Comparison of ENCODE assay signal across 10 cellular contexts in the genomic region with DNA sequence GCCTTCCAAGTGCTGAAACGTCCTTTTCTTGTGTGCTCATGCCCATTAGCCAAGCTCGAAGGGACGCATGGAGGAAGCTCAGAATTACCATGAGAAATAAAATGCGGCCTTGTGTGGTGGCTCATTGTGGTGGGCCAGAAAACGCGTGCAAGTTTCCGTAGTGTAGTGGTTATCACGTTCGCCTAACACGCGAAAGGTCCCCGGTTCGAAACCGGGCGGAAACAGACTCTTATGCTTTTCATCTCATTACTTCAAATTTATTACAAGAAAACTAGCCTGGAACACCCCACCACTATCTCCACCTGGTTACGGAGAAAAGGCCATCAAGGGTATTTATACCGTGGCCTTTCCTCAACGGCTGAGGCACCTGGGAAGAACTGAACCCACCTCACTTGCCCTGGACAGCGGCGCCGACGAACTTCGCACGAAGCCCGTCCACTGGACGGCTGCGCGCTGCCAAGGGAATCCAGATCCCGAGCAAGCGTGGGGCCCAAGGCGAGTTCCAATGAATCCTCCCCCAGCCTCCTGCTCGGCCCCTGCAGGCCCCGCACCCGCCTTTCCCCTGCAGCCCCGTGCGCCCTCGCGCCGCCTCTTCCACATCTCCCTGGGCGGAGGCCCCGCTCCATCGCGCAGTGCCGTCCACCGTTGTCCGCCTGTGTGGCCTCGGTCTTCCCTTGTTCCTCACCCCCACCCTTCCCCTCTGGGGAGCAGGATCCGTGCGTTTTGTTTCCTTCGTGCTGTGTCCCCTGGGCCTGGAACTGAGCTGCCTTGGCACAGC. TPM values are rescaled to one million over a fixed set of nuclear protein-coding genes. Genes with fewer than 3 reads are reported as not detected.
DNase-seq lines count a peak whose midpoint lies in the region; ATAC-seq and TF ChIP-seq lines count a peak whose summit lies in the region.
"Not testable (repeated sequence)": the region's sequence is repeated elsewhere in the genome, so short reads cannot be mapped to it uniquely, and the experiment has no call there.
"Had no signal": no experiment of that assay in that cellular context is flagged by ENCODE, and none has a peak within 500 bp of the region (broad histone marks: within the 10 kb centered on the region; RNA-seq: fewer than 3 reads in every experiment).

No MANE protein-coding gene starts in this region.

- not testable (repeated sequence) for H3K9ac ChIP-seq in colonic mucosa (ENCODE audit: low read depth in 2 of 2, low read length in 2 of 2)

- not testable (repeated sequence) for H3K4me3 ChIP-seq in SJSA1
- H3K4me3 ChIP-seq in colonic mucosa (peak overlapping the region; percentile 6), kidney epithelial cell (ENCODE audit: low read depth, low read length) (peak overlapping the region; percentile 32)

- H3K4me3 Mint-ChIP-seq in IgD-negative memory B cell, result peak overlapping the region in 2 of 4 donors; percentile 16 to 84

- DNase-seq in AG08396 (ENCODE audit: low spot score) (peak; percentile 47), SJSA1 (ENCODE audit: low read depth in 1 of 2, low spot score in 2 of 2) (peak; percentile 71 to 80), colonic mucosa (peak; percentile 45)
- peak; percentile 83 for DNase-seq in activated CD8-positive, alpha-beta memory T cell treated with anti-CD3 and anti-CD28 coated beads, Interleukin-2, amount 50 U/mL, for 24 hours (ENCODE audit: extremely low read depth)
- not testable (repeated sequence) for DNase-seq in kidney epithelial cell (ENCODE audit: low read depth)
- DNase-seq in stimulated activated CD4-positive, alpha-beta T cell treated with anti-CD3 and anti-CD28 coated beads, Interleukin-1b, Interleukin-23, amount 100 ng/mL, for 4 hours (ENCODE audit: low read depth in 2 of 2), result peak; percentile 54 to 77

- peak; percentile 47 for ATAC-seq in GM19395 (IDR thresholded peaks at IDR 0.05; ENCODE audit: unreplicated experiment)

- H3K27me3 Mint-ChIP-seq in IgD-negative memory B cell, result peaks cover 62% of the 10 kb centered on the region

- not testable (repeated sequence) for H3K36me3 Mint-ChIP-seq in IgD-negative memory B cell

- not testable (repeated sequence) for H3K27ac ChIP-seq in SJSA1, colonic mucosa

- not testable (repeated sequence) for TF ChIP-seq CTCF in colonic mucosa (IDR thresholded peaks at IDR 0.05); kidney epithelial cell (IDR thresholded peaks at IDR 0.05; ENCODE audit: insufficient read depth, low read length, poor library complexity, severe bottlenecking)

- not testable (repeated sequence) for H3K9me3 ChIP-seq in SJSA1 (replicated peaks); colonic mucosa

- peaks cover 2 to 17% (median 9%) of the 10 kb centered on the region in 3 donors for H3K9me3 Mint-ChIP-seq in IgD-negative memory B cell

- H3K4me1 Mint-ChIP-seq in IgD-negative memory B cell, result peaks cover 28 to 40% (median 31%) of the 10 kb centered on the region in 3 donors

- intact Hi-C loops in colonic mucosa (cut with DNase I), result loop anchor here (10.0 kb wide), 1 partner anchor 385 kb away; no protein-coding TSS in a partner anchor

- not testable (repeated sequence) for H3K36me3 ChIP-seq in SJSA1; colonic mucosa; kidney epithelial cell (ENCODE audit: control insufficient read depth, insufficient read depth, low read length)

- peaks cover 20% of the 10 kb centered on the region for H3K4me1 ChIP-seq in SJSA1 (replicated peaks)
- not testable (repeated sequence) for H3K4me1 ChIP-seq in colonic mucosa

- peak overlapping the region; percentile 93 to 99 (median 95) for H3K27ac Mint-ChIP-seq in IgD-negative memory B cell

- H3K27me3 ChIP-seq in SJSA1 (replicated peaks) (peaks cover 15% of the 10 kb centered on the region), colonic mucosa (peaks cover 61% of the 10 kb centered on the region)
- H3K27me3 ChIP-seq in kidney epithelial cell (ENCODE audit: control insufficient read depth, insufficient read depth, low read length), result not testable (repeated sequence)

RNA-seq across cellular contexts. Expression of a gene that starts 22.3 kb away (rescaled TPM):
- not detected for polyA plus RNA-seq in IgD-negative memory B cell
- total RNA-seq in SJSA1 (2014; rRNA removed; shearing (Covaris generic)), result not detected in 2 replicates
- total RNA-seq in colonic mucosa (not detected), kidney epithelial cell (not detected in 2 replicates)
- total RNA-seq: esophagus muscularis mucosa, renal cortical epithelial cell had no signal

RNA-seq across cellular contexts. Expression of a gene that starts 35.3 kb away (rescaled TPM):
- polyA plus RNA-seq in IgD-negative memory B cell, result 0.71 TPM
- total RNA-seq in SJSA1 (2014; rRNA removed; shearing (Covaris generic)), result 28.0 and 45.2 TPM in 2 replicates
- total RNA-seq in colonic mucosa (1 to 10 TPM; 6.8 to 8.7 TPM), kidney epithelial cell (2.9 and 4.4 TPM in 2 replicates)

RNA-seq across cellular contexts. Expression of a gene that starts 38.7 kb away (rescaled TPM):
- not detected for polyA plus RNA-seq in IgD-negative memory B cell
- total RNA-seq in SJSA1 (2014; rRNA removed; shearing (Covaris generic)), result not detected in 2 replicates
- total RNA-seq in colonic mucosa, result not detected
- total RNA-seq in kidney epithelial cell, result not detected in 2 replicates
- total RNA-seq: esophagus muscularis mucosa, renal cortical epithelial cell had no signal

RNA-seq across cellular contexts. Expression of a gene that starts 53.4 kb away (rescaled TPM):
- polyA plus RNA-seq in IgD-negative memory B cell, result 1.3 TPM
- 10.6 and 14.0 TPM in 2 replicates for total RNA-seq in SJSA1 (2014; rRNA removed; shearing (Covaris generic))
- 10 to 100 TPM; 22.2 to 41.1 TPM for total RNA-seq in colonic mucosa
- total RNA-seq in kidney epithelial cell, result 15.8 and 17.5 TPM in 2 replicates
